1 cellular context compared by ENCODE assay signal in the genomic region with DNA sequence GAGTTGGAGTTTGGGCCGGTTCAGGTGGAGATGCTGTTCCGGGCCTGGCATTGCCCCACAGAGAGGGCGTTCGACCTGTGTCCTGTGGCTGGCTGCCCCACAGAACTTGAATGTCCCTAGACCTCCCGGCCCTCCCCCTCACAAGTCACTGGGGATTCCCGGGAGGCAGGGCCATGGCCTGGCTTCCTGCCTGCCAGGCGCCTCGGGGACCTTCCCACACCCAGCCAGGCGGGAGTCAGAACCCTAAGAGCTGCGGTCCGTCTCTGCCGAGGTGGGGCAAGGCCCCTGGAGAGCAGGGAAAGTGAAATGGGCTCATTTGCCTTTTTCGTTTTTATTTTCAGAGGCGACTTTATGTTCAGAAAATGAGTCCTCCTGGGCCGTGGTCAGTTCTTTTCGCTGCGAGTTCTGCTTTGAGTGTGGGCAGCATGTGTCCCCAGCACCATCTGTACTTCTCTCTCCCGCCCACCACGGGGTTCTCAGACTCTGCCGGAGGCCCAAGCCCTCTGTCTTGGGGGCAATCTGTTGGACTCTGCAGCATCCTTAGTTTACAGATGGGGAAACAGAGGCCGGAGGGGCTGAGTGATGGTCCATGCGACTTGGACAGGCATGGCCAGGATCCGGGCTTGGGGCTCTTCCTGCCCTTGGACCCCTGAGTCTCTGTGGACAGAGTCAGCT.
TF ChIP-seq lines count a peak whose summit lies in the region.

No MANE protein-coding gene starts in this region.

TF ChIP-seq in GM12878, 131 proteins besides CTCF, POLR2A, EP300 and RAD21 (continued from another document and continues in another):
- peak in 1 of 2 experiments; percentile 8; a peak in 1 of 3 replicates for TF ChIP-seq EGR1 (IDR thresholded peaks at IDR 0.05; ENCODE audit: borderline replicate concordance in 1 of 2, low read depth in 2 of 2, low read length in 2 of 2)
- TF ChIP-seq POLR2AphosphoS5 (IDR thresholded peaks at IDR 0.05; ENCODE audit: low read length): peak; percentile 82
- no peak for TF ChIP-seq KDM1A (IDR thresholded peaks at IDR 0.05; ENCODE audit: borderline replicate concordance)
- no peak for TF ChIP-seq MYC (IDR thresholded peaks at IDR 0.05; ENCODE audit: insufficient read depth, insufficient read length, insufficient replicate concordance, low read length, severe bottlenecking)
- TF ChIP-seq JUNB (IDR thresholded peaks at IDR 0.05): peak; percentile 51
- no peak for TF ChIP-seq FOXK2 (IDR thresholded peaks at IDR 0.05)
- TF ChIP-seq FOXM1 (IDR thresholded peaks at IDR 0.05; ENCODE audit: low read depth, low read length): no peak
- TF ChIP-seq, protein P1, sequence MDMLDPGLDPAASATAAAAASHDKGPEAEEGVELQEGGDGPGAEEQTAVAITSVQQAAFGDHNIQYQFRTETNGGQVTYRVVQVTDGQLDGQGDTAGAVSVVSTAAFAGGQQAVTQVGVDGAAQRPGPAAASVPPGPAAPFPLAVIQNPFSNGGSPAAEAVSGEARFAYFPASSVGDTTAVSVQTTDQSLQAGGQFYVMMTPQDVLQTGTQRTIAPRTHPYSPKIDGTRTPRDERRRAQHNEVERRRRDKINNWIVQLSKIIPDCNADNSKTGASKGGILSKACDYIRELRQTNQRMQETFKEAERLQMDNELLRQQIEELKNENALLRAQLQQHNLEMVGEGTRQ (IDR thresholded peaks at IDR 0.05; ENCODE audit: borderline replicate concordance, low read depth, low read length): no peak
- no peak for TF ChIP-seq ZNF207 (IDR thresholded peaks at IDR 0.05; ENCODE audit: borderline replicate concordance)
- TF ChIP-seq PML (IDR thresholded peaks at IDR 0.05; ENCODE audit: low read length): no peak
- TF ChIP-seq, protein P2, sequence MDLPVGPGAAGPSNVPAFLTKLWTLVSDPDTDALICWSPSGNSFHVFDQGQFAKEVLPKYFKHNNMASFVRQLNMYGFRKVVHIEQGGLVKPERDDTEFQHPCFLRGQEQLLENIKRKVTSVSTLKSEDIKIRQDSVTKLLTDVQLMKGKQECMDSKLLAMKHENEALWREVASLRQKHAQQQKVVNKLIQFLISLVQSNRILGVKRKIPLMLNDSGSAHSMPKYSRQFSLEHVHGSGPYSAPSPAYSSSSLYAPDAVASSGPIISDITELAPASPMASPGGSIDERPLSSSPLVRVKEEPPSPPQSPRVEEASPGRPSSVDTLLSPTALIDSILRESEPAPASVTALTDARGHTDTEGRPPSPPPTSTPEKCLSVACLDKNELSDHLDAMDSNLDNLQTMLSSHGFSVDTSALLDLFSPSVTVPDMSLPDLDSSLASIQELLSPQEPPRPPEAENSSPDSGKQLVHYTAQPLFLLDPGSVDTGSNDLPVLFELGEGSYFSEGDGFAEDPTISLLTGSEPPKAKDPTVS (IDR thresholded peaks at IDR 0.05; ENCODE audit: low read depth, low read length): no peak
- TF ChIP-seq, protein P3, sequence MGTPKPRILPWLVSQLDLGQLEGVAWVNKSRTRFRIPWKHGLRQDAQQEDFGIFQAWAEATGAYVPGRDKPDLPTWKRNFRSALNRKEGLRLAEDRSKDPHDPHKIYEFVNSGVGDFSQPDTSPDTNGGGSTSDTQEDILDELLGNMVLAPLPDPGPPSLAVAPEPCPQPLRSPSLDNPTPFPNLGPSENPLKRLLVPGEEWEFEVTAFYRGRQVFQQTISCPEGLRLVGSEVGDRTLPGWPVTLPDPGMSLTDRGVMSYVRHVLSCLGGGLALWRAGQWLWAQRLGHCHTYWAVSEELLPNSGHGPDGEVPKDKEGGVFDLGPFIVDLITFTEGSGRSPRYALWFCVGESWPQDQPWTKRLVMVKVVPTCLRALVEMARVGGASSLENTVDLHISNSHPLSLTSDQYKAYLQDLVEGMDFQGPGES (IDR thresholded peaks at IDR 0.05): no peak
- TF ChIP-seq BMI1 (IDR thresholded peaks at IDR 0.05; ENCODE audit: borderline replicate concordance): no peak
- TF ChIP-seq IKZF2 (IDR thresholded peaks at IDR 0.05): peak; percentile 87 to 92
- TF ChIP-seq CREM (IDR thresholded peaks at IDR 0.05; ENCODE audit: low read depth): peak; percentile 53; the same call in 1 of the 2 replicates
- TF ChIP-seq, protein P4, sequence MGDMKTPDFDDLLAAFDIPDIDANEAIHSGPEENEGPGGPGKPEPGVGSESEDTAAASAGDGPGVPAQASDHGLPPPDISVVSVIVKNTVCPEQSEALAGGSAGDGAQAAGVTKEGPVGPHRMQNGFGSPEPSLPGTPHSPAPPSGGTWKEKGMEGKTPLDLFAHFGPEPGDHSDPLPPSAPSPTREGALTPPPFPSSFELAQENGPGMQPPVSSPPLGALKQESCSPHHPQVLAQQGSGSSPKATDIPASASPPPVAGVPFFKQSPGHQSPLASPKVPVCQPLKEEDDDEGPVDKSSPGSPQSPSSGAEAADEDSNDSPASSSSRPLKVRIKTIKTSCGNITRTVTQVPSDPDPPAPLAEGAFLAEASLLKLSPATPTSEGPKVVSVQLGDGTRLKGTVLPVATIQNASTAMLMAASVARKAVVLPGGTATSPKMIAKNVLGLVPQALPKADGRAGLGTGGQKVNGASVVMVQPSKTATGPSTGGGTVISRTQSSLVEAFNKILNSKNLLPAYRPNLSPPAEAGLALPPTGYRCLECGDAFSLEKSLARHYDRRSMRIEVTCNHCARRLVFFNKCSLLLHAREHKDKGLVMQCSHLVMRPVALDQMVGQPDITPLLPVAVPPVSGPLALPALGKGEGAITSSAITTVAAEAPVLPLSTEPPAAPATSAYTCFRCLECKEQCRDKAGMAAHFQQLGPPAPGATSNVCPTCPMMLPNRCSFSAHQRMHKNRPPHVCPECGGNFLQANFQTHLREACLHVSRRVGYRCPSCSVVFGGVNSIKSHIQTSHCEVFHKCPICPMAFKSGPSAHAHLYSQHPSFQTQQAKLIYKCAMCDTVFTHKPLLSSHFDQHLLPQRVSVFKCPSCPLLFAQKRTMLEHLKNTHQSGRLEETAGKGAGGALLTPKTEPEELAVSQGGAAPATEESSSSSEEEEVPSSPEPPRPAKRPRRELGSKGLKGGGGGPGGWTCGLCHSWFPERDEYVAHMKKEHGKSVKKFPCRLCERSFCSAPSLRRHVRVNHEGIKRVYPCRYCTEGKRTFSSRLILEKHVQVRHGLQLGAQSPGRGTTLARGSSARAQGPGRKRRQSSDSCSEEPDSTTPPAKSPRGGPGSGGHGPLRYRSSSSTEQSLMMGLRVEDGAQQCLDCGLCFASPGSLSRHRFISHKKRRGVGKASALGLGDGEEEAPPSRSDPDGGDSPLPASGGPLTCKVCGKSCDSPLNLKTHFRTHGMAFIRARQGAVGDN (IDR thresholded peaks at IDR 0.05): peak; percentile 68
- no peak for TF ChIP-seq SREBF2 (IDR thresholded peaks at IDR 0.05; ENCODE audit: low read length)
- peak; percentile 93 for TF ChIP-seq IKZF1 (conservative IDR thresholded peaks at IDR 0.05)
- TF ChIP-seq CREB1 (IDR thresholded peaks at IDR 0.05; ENCODE audit: low read depth): no peak
- no peak; the same call in 1 of the 3 replicates for TF ChIP-seq POU2F2 (IDR thresholded peaks at IDR 0.05; ENCODE audit: borderline replicate concordance, low read depth, low read length)
- no peak for TF ChIP-seq STAT3 (IDR thresholded peaks at IDR 0.05; ENCODE audit: low read depth, low read length)
- TF ChIP-seq, protein P5, sequence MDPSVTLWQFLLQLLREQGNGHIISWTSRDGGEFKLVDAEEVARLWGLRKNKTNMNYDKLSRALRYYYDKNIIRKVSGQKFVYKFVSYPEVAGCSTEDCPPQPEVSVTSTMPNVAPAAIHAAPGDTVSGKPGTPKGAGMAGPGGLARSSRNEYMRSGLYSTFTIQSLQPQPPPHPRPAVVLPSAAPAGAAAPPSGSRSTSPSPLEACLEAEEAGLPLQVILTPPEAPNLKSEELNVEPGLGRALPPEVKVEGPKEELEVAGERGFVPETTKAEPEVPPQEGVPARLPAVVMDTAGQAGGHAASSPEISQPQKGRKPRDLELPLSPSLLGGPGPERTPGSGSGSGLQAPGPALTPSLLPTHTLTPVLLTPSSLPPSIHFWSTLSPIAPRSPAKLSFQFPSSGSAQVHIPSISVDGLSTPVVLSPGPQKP (IDR thresholded peaks at IDR 0.05; ENCODE audit: low read depth, low read length): no peak
- TF ChIP-seq RELA (IDR thresholded peaks at IDR 0.05; ENCODE audit: borderline replicate concordance, partially characterized antibody): peak; percentile 49
- TF ChIP-seq STAT1 (conservative IDR thresholded peaks at IDR 0.05): no peak
- peak; percentile 36 for TF ChIP-seq MTA2 (IDR thresholded peaks at IDR 0.05; ENCODE audit: low read depth)
- TF ChIP-seq, protein P6, sequence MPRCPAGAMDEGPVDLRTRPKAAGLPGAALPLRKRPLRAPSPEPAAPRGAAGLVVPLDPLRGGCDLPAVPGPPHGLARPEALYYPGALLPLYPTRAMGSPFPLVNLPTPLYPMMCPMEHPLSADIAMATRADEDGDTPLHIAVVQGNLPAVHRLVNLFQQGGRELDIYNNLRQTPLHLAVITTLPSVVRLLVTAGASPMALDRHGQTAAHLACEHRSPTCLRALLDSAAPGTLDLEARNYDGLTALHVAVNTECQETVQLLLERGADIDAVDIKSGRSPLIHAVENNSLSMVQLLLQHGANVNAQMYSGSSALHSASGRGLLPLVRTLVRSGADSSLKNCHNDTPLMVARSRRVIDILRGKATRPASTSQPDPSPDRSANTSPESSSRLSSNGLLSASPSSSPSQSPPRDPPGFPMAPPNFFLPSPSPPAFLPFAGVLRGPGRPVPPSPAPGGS (IDR thresholded peaks at IDR 0.05; ENCODE audit: borderline replicate concordance, insufficient read depth, low read depth, low read length, poor library complexity, severe bottlenecking): peak; percentile 88
- TF ChIP-seq, protein P7, sequence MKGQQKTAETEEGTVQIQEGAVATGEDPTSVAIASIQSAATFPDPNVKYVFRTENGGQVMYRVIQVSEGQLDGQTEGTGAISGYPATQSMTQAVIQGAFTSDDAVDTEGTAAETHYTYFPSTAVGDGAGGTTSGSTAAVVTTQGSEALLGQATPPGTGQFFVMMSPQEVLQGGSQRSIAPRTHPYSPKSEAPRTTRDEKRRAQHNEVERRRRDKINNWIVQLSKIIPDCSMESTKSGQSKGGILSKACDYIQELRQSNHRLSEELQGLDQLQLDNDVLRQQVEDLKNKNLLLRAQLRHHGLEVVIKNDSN (IDR thresholded peaks at IDR 0.05; ENCODE audit: borderline replicate concordance, extremely low read length, insufficient read depth, low read depth, low read length): no peak
- no peak for TF ChIP-seq SIN3A (IDR thresholded peaks at IDR 0.05; ENCODE audit: low read depth, low read length)
- TF ChIP-seq BACH1 (IDR thresholded peaks at IDR 0.05; ENCODE audit: borderline replicate concordance): 0 out of 2 replicates have a peak, but pooled peaks have one; percentile 78
- TF ChIP-seq CHD4 (IDR thresholded peaks at IDR 0.05): no peak
- TF ChIP-seq NR2F1 (conservative IDR thresholded peaks at IDR 0.05): peak; percentile 79
- TF ChIP-seq, protein P8, sequence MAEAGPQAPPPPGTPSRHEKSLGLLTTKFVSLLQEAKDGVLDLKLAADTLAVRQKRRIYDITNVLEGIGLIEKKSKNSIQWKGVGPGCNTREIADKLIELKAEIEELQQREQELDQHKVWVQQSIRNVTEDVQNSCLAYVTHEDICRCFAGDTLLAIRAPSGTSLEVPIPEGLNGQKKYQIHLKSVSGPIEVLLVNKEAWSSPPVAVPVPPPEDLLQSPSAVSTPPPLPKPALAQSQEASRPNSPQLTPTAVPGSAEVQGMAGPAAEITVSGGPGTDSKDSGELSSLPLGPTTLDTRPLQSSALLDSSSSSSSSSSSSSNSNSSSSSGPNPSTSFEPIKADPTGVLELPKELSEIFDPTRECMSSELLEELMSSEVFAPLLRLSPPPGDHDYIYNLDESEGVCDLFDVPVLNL (IDR thresholded peaks at IDR 0.05; ENCODE audit: low read depth, low read length): no peak
- no peak for TF ChIP-seq ZNF217 (IDR thresholded peaks at IDR 0.05)
- TF ChIP-seq ZSCAN29 (IDR thresholded peaks at IDR 0.05): no peak
- TF ChIP-seq RCOR1 (conservative IDR thresholded peaks at IDR 0.05; ENCODE audit: low read depth, low read length): no peak
- TF ChIP-seq NFYA (IDR thresholded peaks at IDR 0.05; ENCODE audit: borderline replicate concordance, low read depth, low read length): no peak
- no peak for TF ChIP-seq TCF7 (IDR thresholded peaks at IDR 0.05; ENCODE audit: borderline replicate concordance)
- TF ChIP-seq RUNX3 (IDR thresholded peaks at IDR 0.05; ENCODE audit: low read length): no peak
- TF ChIP-seq CHD1 (IDR thresholded peaks at IDR 0.05; ENCODE audit: low read depth, low read length): no peak
- TF ChIP-seq, protein P9, sequence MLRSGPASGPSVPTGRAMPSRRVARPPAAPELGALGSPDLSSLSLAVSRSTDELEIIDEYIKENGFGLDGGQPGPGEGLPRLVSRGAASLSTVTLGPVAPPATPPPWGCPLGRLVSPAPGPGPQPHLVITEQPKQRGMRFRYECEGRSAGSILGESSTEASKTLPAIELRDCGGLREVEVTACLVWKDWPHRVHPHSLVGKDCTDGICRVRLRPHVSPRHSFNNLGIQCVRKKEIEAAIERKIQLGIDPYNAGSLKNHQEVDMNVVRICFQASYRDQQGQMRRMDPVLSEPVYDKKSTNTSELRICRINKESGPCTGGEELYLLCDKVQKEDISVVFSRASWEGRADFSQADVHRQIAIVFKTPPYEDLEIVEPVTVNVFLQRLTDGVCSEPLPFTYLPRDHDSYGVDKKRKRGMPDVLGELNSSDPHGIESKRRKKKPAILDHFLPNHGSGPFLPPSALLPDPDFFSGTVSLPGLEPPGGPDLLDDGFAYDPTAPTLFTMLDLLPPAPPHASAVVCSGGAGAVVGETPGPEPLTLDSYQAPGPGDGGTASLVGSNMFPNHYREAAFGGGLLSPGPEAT (IDR thresholded peaks at IDR 0.05; ENCODE audit: low read depth): peak; percentile 82
- TF ChIP-seq, protein P10, sequence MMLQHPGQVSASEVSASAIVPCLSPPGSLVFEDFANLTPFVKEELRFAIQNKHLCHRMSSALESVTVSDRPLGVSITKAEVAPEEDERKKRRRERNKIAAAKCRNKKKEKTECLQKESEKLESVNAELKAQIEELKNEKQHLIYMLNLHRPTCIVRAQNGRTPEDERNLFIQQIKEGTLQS (IDR thresholded peaks at IDR 0.05; ENCODE audit: borderline replicate concordance, extremely low read depth, low read depth, low read length): no peak
- TF ChIP-seq SPI1 (IDR thresholded peaks at IDR 0.05; ENCODE audit: borderline replicate concordance, insufficient read depth, low read depth, low read length): no peak
- TF ChIP-seq TCF3 (IDR thresholded peaks at IDR 0.05; ENCODE audit: borderline replicate concordance, insufficient read depth, low read depth, low read length): peak; percentile 21; the same call in 1 of the 2 replicates
- no peak for TF ChIP-seq ZNF24 (IDR thresholded peaks at IDR 0.05)
- peak; percentile 74; the same call in 1 of the 2 replicates for TF ChIP-seq PAX5 (IDR thresholded peaks at IDR 0.05; ENCODE audit: borderline replicate concordance, low read depth, low read length)
- peak; percentile 95 for TF ChIP-seq EED (IDR thresholded peaks at IDR 0.05; ENCODE audit: low read depth)
- peak; percentile 18 for TF ChIP-seq SMAD1 (IDR thresholded peaks at IDR 0.05; ENCODE audit: low read depth, partially characterized antibody)
- peak; percentile 90 for TF ChIP-seq TBL1XR1 (IDR thresholded peaks at IDR 0.05; ENCODE audit: low read depth, low read length)
- TF ChIP-seq EZH2 (IDR thresholded peaks at IDR 0.05; ENCODE audit: borderline replicate concordance, control insufficient read depth, low read depth, low read length): no peak
- TF ChIP-seq, protein P11, sequence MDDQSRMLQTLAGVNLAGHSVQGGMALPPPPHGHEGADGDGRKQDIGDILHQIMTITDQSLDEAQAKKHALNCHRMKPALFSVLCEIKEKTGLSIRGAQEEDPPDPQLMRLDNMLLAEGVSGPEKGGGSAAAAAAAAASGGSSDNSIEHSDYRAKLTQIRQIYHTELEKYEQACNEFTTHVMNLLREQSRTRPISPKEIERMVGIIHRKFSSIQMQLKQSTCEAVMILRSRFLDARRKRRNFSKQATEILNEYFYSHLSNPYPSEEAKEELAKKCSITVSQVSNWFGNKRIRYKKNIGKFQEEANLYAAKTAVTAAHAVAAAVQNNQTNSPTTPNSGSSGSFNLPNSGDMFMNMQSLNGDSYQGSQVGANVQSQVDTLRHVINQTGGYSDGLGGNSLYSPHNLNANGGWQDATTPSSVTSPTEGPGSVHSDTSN (IDR thresholded peaks at IDR 0.05; ENCODE audit: insufficient replicate concordance, low read depth, low read length): no peak
